Comparison of ENCODE assay signal across 8 cellular contexts in genomic region chr17:66904760-66905637, GRCh38. TPM values are rescaled to one million over a fixed set of nuclear protein-coding genes. Genes with fewer than 3 reads are reported as not detected.
DNase-seq lines count a peak whose midpoint lies in the region; ATAC-seq and TF ChIP-seq lines count a peak whose summit lies in the region.
"Had no signal": no experiment of that assay in that cellular context is flagged by ENCODE, and none has a peak within 500 bp of the region (broad histone marks: within the 10 kb centered on the region; RNA-seq: fewer than 3 reads in every experiment).

No MANE protein-coding gene starts in this region.

- TF ChIP-seq POLR2A in testis (IDR thresholded peaks at IDR 0.05), result no peak

- TF ChIP-seq CTCF in testis (IDR thresholded peaks at IDR 0.05), result no peak

- whole genome bisulfite sequencing in testis, 2 donors, result 30 to 47% methylated on average over 12 of the region's 12 CpGs

- intact Hi-C loops in left cardiac atrium (cut with DNase I) (loop anchor here in 1 of 2 donors (5.0 kb wide), 1 partner anchor 188 kb away; no protein-coding TSS in a partner anchor), testis (cut with DNase I; ENCODE audit: low total_unique reads) (loop anchor here (5.0 kb wide), 1 partner anchor 173 kb away; no protein-coding TSS in a partner anchor)

- H3K36me3 ChIP-seq in testis (ENCODE audit: low read depth, missing control alignments), result no peaks in the 10 kb centered on the region

- peaks cover 13% of the 10 kb centered on the region for H3K4me1 ChIP-seq in testis

- peak overlapping the region; percentile 41 to 59 for H3K27ac ChIP-seq in testis

- peak; percentile 58 for ATAC-seq in SK-N-SH treated with all-trans-retinoic acid at 6 μM for 48 hours
- peak; percentile 76 to 84 for ATAC-seq in left cardiac atrium
- no peak for ATAC-seq in HG03039 (IDR thresholded peaks at IDR 0.05; ENCODE audit: unreplicated experiment)

- DNase-seq in NCI-H1105 (lab: John Stamatoyannopoulos, UW) (peak; percentile 88), left cardiac atrium (peak; percentile 63), testis (peak; percentile 60), AG20443 (ENCODE audit: low spot score) (no peak), NCI-H1694 (lab: John Stamatoyannopoulos, UW) (no peak)
- DNase-seq: stimulated activated CD4-positive, alpha-beta T cell treated with anti-CD3 and anti-CD28 coated beads, Interleukin-4, amount 100 ng/mL, for 24 hours had no signal

- H3K27me3 ChIP-seq in testis, result no peaks in the 10 kb centered on the region

- no peak overlapping the region for H3K4me3 ChIP-seq in testis

- no peaks in the 10 kb centered on the region for H3K9me3 ChIP-seq in testis

TF ChIP-seq in SK-N-SH treated with all-trans-retinoic acid at 6 μM for 48 hours, 23 proteins besides CTCF, POLR2A, EP300 and RAD21:
- no peak for TF ChIP-seq ESRRG (CRISPR knock-in tag; IDR thresholded peaks at IDR 0.05)
- 0 out of 2 replicates have a peak, but pooled peaks have one; percentile 3 for TF ChIP-seq ZFP30 (CRISPR knock-in tag; IDR thresholded peaks at IDR 0.05)
- TF ChIP-seq CSRNP3 (CRISPR knock-in tag; IDR thresholded peaks at IDR 0.05), result 0 out of 2 replicates have a peak, but pooled peaks have one; percentile 3
- TF ChIP-seq TOX (CRISPR knock-in tag; IDR thresholded peaks at IDR 0.05; ENCODE audit: borderline replicate concordance), result no peak
- TF ChIP-seq TCF4 (CRISPR knock-in tag; IDR thresholded peaks at IDR 0.05; ENCODE audit: borderline replicate concordance), result no peak
- TF ChIP-seq POU6F1 (CRISPR knock-in tag; IDR thresholded peaks at IDR 0.05; ENCODE audit: borderline replicate concordance, low read depth), result no peak
- no peak for TF ChIP-seq RARB (CRISPR knock-in tag; IDR thresholded peaks at IDR 0.05)
- TF ChIP-seq TSHZ2 (CRISPR knock-in tag; IDR thresholded peaks at IDR 0.05), result peak; percentile 20; the same call in 1 of the 2 replicates

RNA-seq across cellular contexts. Expression of gene CACNG4, which starts 59.5 kb away (rescaled TPM):
- under 1 TPM in 1 of 2 donors, not detected in 1; 0.37 TPM for total RNA-seq in left cardiac atrium
- total RNA-seq in testis, result under 1 TPM; 0.16 to 0.81 TPM
- polyA plus RNA-seq in testis (ENCODE audit: insufficient read depth, low read depth, low replicate concordance), result 0.46 TPM

Comparison
In these comparisons a context has a peak if more than half of its experiments do, and no peak if none do; other contexts are left out.
1. DNase-seq: peak in NCI-H1105 (single experiment), left cardiac atrium (single experiment) and testis (single experiment); none in AG20443 (single experiment) and NCI-H1694 (single experiment).